ENCODE assay signal across 30 cellular contexts in genomic region chr21:17482928-17483327, GRCh38. TPM values are rescaled to one million over a fixed set of nuclear protein-coding genes. Genes with fewer than 3 reads are reported as not detected.
"Had no signal": no experiment of that assay in that cellular context is flagged by ENCODE, and none has a peak within 500 bp of the region (broad histone marks: within the 10 kb centered on the region; RNA-seq: fewer than 3 reads in every experiment).

No MANE protein-coding gene starts in this region.

- H3K79me2 ChIP-seq: parathyroid adenoma had no signal

- FAIRE-seq: small intestine had no signal

- H3K9ac ChIP-seq: parathyroid adenoma had no signal

- DNase-seq: naive thymus-derived CD8-positive, alpha-beta T cell; nephron progenitor cell; occipital lobe; ovary; posterior cingulate gyrus; psoas muscle; right cardiac atrium; right lobe of liver; sigmoid colon; small intestine; stimulated activated CD4-positive, alpha-beta T cell treated with anti-CD3 and anti-CD28 coated beads, Interleukin-15, amount 100 ng/mL, for 24 hours; stimulated activated CD4-positive, alpha-beta T cell treated with anti-CD3 and anti-CD28 coated beads, Interleukin-2, amount 100 ng/mL, for 24 hours; stimulated activated CD4-positive, alpha-beta T cell treated with anti-CD3 and anti-CD28 coated beads, Interleukin-2, amount 100 ng/mL, for 48 hours; stimulated activated CD4-positive, alpha-beta T cell treated with anti-CD3 and anti-CD28 coated beads, Interleukin-4, amount 100 ng/mL, for 24 hours; stimulated activated naive B cell treated with anti-CD40 and anti-IgM and Interleukin-4, amounts not matched to agents 10 μg/mL and 1 μg/mL and 100 μg/mL, for 72 hours; stimulated activated naive CD4-positive, alpha-beta T cell treated with Interleukin-2 at 50 U/mL for 16 hours; stimulated activated naive CD8-positive, alpha-beta T cell treated with anti-CD3 and anti-CD28 coated beads, Interleukin-15, amount 100 ng/mL, for 72 hours; substantia nigra; testis; tibial artery; transverse colon; upper lobe of right lung; uterus had no signal

- ATAC-seq: naive thymus-derived CD8-positive, alpha-beta T cell; natural killer cell treated with Interleukin-12 subunit alpha and Interleukin-12 subunit beta and Interleukin-15 and Interleukin-18, amount 100 ng/mL, for 72 hours; psoas muscle; right cardiac atrium; right lobe of liver; stimulated activated effector memory CD8-positive, alpha-beta T cell treated with anti-CD3 and anti-CD28 coated beads, Interleukin-12 subunit alpha, Interleukin-12 subunit beta, amount 100 ng/mL, for 72 hours; stimulated activated naive B cell treated with anti-CD40 and anti-IgM and Interleukin-4, amounts not matched to agents 10 μg/mL and 1 μg/mL and 100 μg/mL, for 72 hours; stimulated activated naive CD8-positive, alpha-beta T cell treated with anti-CD3 and anti-CD28 coated beads, Interleukin-15, amount 100 ng/mL, for 72 hours; upper lobe of right lung had no signal

- H3K27ac ChIP-seq: ovary, parathyroid adenoma, psoas muscle, right lobe of liver, sigmoid colon, suprapubic skin, testis, tibial artery, transverse colon, upper lobe of right lung, uterus had no signal

- H3K27me3 ChIP-seq: ovary, right lobe of liver, sigmoid colon, suprapubic skin, testis, tibial artery, transverse colon, upper lobe of right lung, uterus had no signal

- H3K9me3 Mint-ChIP-seq: naive thymus-derived CD8-positive, alpha-beta T cell; natural killer cell treated with Interleukin-12 subunit alpha and Interleukin-12 subunit beta and Interleukin-15 and Interleukin-18, amount 100 ng/mL, for 72 hours; nephron progenitor cell; stimulated activated effector memory CD8-positive, alpha-beta T cell treated with anti-CD3 and anti-CD28 coated beads, Interleukin-12 subunit alpha, Interleukin-12 subunit beta, amount 100 ng/mL, for 72 hours; stimulated activated naive CD8-positive, alpha-beta T cell treated with anti-CD3 and anti-CD28 coated beads, Interleukin-15, amount 100 ng/mL, for 72 hours; type B pancreatic cell had no signal

- H3K4me1 ChIP-seq: parathyroid adenoma, psoas muscle, right lobe of liver, sigmoid colon, suprapubic skin, testis, tibial artery, transverse colon, upper lobe of right lung, uterus had no signal

- H3K4me3 ChIP-seq: ovary, psoas muscle, right lobe of liver, sigmoid colon, suprapubic skin, testis, tibial artery, transverse colon, upper lobe of right lung, uterus had no signal

- H2AFZ ChIP-seq: parathyroid adenoma had no signal

- H3K36me3 Mint-ChIP-seq: naive thymus-derived CD8-positive, alpha-beta T cell; natural killer cell treated with Interleukin-12 subunit alpha and Interleukin-12 subunit beta and Interleukin-15 and Interleukin-18, amount 100 ng/mL, for 72 hours; stimulated activated effector memory CD8-positive, alpha-beta T cell treated with anti-CD3 and anti-CD28 coated beads, Interleukin-12 subunit alpha, Interleukin-12 subunit beta, amount 100 ng/mL, for 72 hours; stimulated activated naive B cell treated with anti-CD40 and anti-IgM and Interleukin-4, amounts not matched to agents 10 μg/mL and 1 μg/mL and 100 μg/mL, for 72 hours; type B pancreatic cell had no signal

- H3K4me1 Mint-ChIP-seq: naive thymus-derived CD8-positive, alpha-beta T cell; neural crest cell; stimulated activated effector memory CD8-positive, alpha-beta T cell treated with anti-CD3 and anti-CD28 coated beads, Interleukin-12 subunit alpha, Interleukin-12 subunit beta, amount 100 ng/mL, for 72 hours; stimulated activated naive B cell treated with anti-CD40 and anti-IgM and Interleukin-4, amounts not matched to agents 10 μg/mL and 1 μg/mL and 100 μg/mL, for 72 hours; stimulated activated naive CD8-positive, alpha-beta T cell treated with anti-CD3 and anti-CD28 coated beads, Interleukin-15, amount 100 ng/mL, for 72 hours had no signal

- H3K27ac Mint-ChIP-seq: naive thymus-derived CD8-positive, alpha-beta T cell; natural killer cell treated with Interleukin-12 subunit alpha and Interleukin-12 subunit beta and Interleukin-15 and Interleukin-18, amount 100 ng/mL, for 72 hours; nephron progenitor cell; progenitor cell of endocrine pancreas; stimulated activated effector memory CD8-positive, alpha-beta T cell treated with anti-CD3 and anti-CD28 coated beads, Interleukin-12 subunit alpha, Interleukin-12 subunit beta, amount 100 ng/mL, for 72 hours; stimulated activated naive B cell treated with anti-CD40 and anti-IgM and Interleukin-4, amounts not matched to agents 10 μg/mL and 1 μg/mL and 100 μg/mL, for 72 hours; stimulated activated naive CD8-positive, alpha-beta T cell treated with anti-CD3 and anti-CD28 coated beads, Interleukin-15, amount 100 ng/mL, for 72 hours; type B pancreatic cell had no signal

- H3K4me3 Mint-ChIP-seq: naive thymus-derived CD8-positive, alpha-beta T cell; natural killer cell treated with Interleukin-12 subunit alpha and Interleukin-12 subunit beta and Interleukin-15 and Interleukin-18, amount 100 ng/mL, for 72 hours; neural crest cell; stimulated activated effector memory CD8-positive, alpha-beta T cell treated with anti-CD3 and anti-CD28 coated beads, Interleukin-12 subunit alpha, Interleukin-12 subunit beta, amount 100 ng/mL, for 72 hours; stimulated activated naive B cell treated with anti-CD40 and anti-IgM and Interleukin-4, amounts not matched to agents 10 μg/mL and 1 μg/mL and 100 μg/mL, for 72 hours; stimulated activated naive CD8-positive, alpha-beta T cell treated with anti-CD3 and anti-CD28 coated beads, Interleukin-15, amount 100 ng/mL, for 72 hours; type B pancreatic cell had no signal

- H3K27me3 Mint-ChIP-seq: naive thymus-derived CD8-positive, alpha-beta T cell; natural killer cell treated with Interleukin-12 subunit alpha and Interleukin-12 subunit beta and Interleukin-15 and Interleukin-18, amount 100 ng/mL, for 72 hours; progenitor cell of endocrine pancreas; stimulated activated naive B cell treated with anti-CD40 and anti-IgM and Interleukin-4, amounts not matched to agents 10 μg/mL and 1 μg/mL and 100 μg/mL, for 72 hours; stimulated activated naive CD8-positive, alpha-beta T cell treated with anti-CD3 and anti-CD28 coated beads, Interleukin-15, amount 100 ng/mL, for 72 hours; type B pancreatic cell had no signal

- H3K36me3 ChIP-seq: ovary, right lobe of liver, sigmoid colon, suprapubic skin, tibial artery, transverse colon, upper lobe of right lung, uterus had no signal

- H3K9me3 ChIP-seq: ovary, psoas muscle, right lobe of liver, sigmoid colon, suprapubic skin, testis, tibial artery, transverse colon, upper lobe of right lung, uterus had no signal

RNA-seq across cellular contexts. Expression of gene CXADR, which starts 29.9 kb away (rescaled TPM):
- total RNA-seq: natural killer cell treated with Interleukin-12 subunit alpha and Interleukin-12 subunit beta and Interleukin-15 and Interleukin-18, amount 100 ng/mL, for 72 hours had no signal
